In genomic region chr10:86535057-86535882, GRCh38 we compare ENCODE assay signal across 8 cellular contexts. TPM values are rescaled to one million over a fixed set of nuclear protein-coding genes. Genes with fewer than 3 reads are reported as not detected.
DNase-seq lines count a peak whose midpoint lies in the region; ATAC-seq and TF ChIP-seq lines count a peak whose summit lies in the region.

No MANE protein-coding gene starts in this region.

- POLR2A ChIA-PET in activated CD8-positive, alpha-beta T cell treated with anti-CD3 and anti-CD28 coated beads for 36 hours (lab: Charles Lee) = interaction anchor here (1.2 to 2.1 kb wide), 3 partner anchors 11 to 13 kb away, joined by 3 to 11 read pairs (median 4); partner anchors contain the start of gene WAPL

- TF ChIP-seq POLR2A in esophagus squamous epithelium (IDR thresholded peaks at IDR 0.05) = peak in 1 of 4 donors; percentile 17

- peaks cover 4 to 35% (median 7%) of the 10 kb centered on the region in 3 donors for H3K4me1 ChIP-seq in esophagus squamous epithelium
- H3K4me1 ChIP-seq in urinary bladder (ENCODE audit: insufficient read depth) = no peaks in the 10 kb centered on the region

- H3K27me3 ChIP-seq in esophagus squamous epithelium = no peaks in the 10 kb centered on the region

- H3K36me3 Mint-ChIP-seq in activated CD8-positive, alpha-beta T cell treated with anti-CD3 and anti-CD28 coated beads for 36 hours (ENCODE audit: low read depth) = no peaks in the 10 kb centered on the region

- no peaks in the 10 kb centered on the region for H3K9me3 ChIP-seq in esophagus squamous epithelium

- DNase-seq in DMS53 (lab: John Stamatoyannopoulos, UW) (peak; percentile 82), esophagus squamous epithelium (lab: John Stamatoyannopoulos, UW) (no peak), myocyte (ENCODE audit: low read depth) (peak; percentile 48), NCI-H1436 (lab: John Stamatoyannopoulos, UW) (no peak), DMS153 treated with DMSO at 0.1 percent for 48 hours (lab: John Stamatoyannopoulos, UW; ENCODE audit: unreplicated experiment) (no peak)
- no peak for DNase-seq in activated CD8-positive, alpha-beta T cell treated with anti-CD3 and anti-CD28 coated beads for 36 hours

- no peak for TF ChIP-seq CTCF in activated CD8-positive, alpha-beta T cell treated with anti-CD3 and anti-CD28 coated beads for 36 hours (IDR thresholded peaks at IDR 0.05)
- no peak for TF ChIP-seq CTCF in esophagus squamous epithelium (IDR thresholded peaks at IDR 0.05)

- CTCF ChIA-PET in activated CD8-positive, alpha-beta T cell treated with anti-CD3 and anti-CD28 coated beads for 36 hours (lab: Charles Lee) = interaction anchor here (1.0 to 2.1 kb wide), 5 partner anchors 8 to 135 kb away, joined by 3 to 5 read pairs (median 4); no protein-coding TSS in a partner anchor

- H3K27ac ChIP-seq in esophagus squamous epithelium = peak overlapping the region; percentile 50 to 82 (median 76)
- no peak overlapping the region for H3K27ac ChIP-seq in urinary bladder (ENCODE audit: low read depth)

- intact Hi-C loops in activated CD8-positive, alpha-beta T cell treated with anti-CD3 and anti-CD28 coated beads for 36 hours (cut with micrococcal nuclease) = no loop called here
- intact Hi-C loops in esophagus squamous epithelium (cut with DNase I) = no loop called here

- H3K27ac Mint-ChIP-seq in activated CD8-positive, alpha-beta T cell treated with anti-CD3 and anti-CD28 coated beads for 36 hours = peak overlapping the region; percentile 68

- peaks cover 23% of the 10 kb centered on the region for H3K4me1 Mint-ChIP-seq in activated CD8-positive, alpha-beta T cell treated with anti-CD3 and anti-CD28 coated beads for 36 hours (ENCODE audit: low read depth)

- 20 to 44% methylated on average over 14 to 18 of the region's 49 CpGs for WGBS in esophagus squamous epithelium, 2 donors
- 27% methylated on average over 49 of the region's 49 CpGs for WGBS in urinary bladder

- H3K36me3 ChIP-seq in esophagus squamous epithelium = no peaks in the 10 kb centered on the region
- no peaks in the 10 kb centered on the region for H3K36me3 ChIP-seq in urinary bladder (ENCODE audit: insufficient read depth)

- H3K9me3 Mint-ChIP-seq in activated CD8-positive, alpha-beta T cell treated with anti-CD3 and anti-CD28 coated beads for 36 hours = peaks cover 4% of the 10 kb centered on the region

- no peaks in the 10 kb centered on the region for H3K27me3 Mint-ChIP-seq in activated CD8-positive, alpha-beta T cell treated with anti-CD3 and anti-CD28 coated beads for 36 hours

- ATAC-seq in HG02885 (IDR thresholded peaks at IDR 0.05; ENCODE audit: poor library complexity, unreplicated experiment) = peak; percentile 85
- peak; percentile 9 for ATAC-seq in activated CD8-positive, alpha-beta T cell treated with anti-CD3 and anti-CD28 coated beads for 36 hours

- H3K4me3 ChIP-seq in esophagus squamous epithelium (peak overlapping the region; percentile 45 to 76 (median 52)), urinary bladder (ENCODE audit: low read depth, low read length) (peak overlapping the region; percentile 30)

- H3K4me3 Mint-ChIP-seq in activated CD8-positive, alpha-beta T cell treated with anti-CD3 and anti-CD28 coated beads for 36 hours = peak overlapping the region; percentile 59

RNA-seq across cellular contexts. Expression of gene WAPL, which starts 13.7 kb away (rescaled TPM):
- total RNA-seq in activated CD8-positive, alpha-beta T cell treated with anti-CD3 and anti-CD28 coated beads for 36 hours = 10 to 100 TPM; 40.9 to 42.0 TPM
- 10 to 100 TPM; 21.4 to 44.4 (median 28.2) TPM for total RNA-seq in esophagus squamous epithelium
- total RNA-seq in myocyte = 34.9 and 36.1 TPM in 2 replicates
- 15.7 TPM for polyA plus RNA-seq in myocyte (2012)
- total RNA-seq in urinary bladder = 66.7 TPM
- 16.1 TPM for polyA plus RNA-seq in urinary bladder

Comparison
In these comparisons a context has a peak if more than half of its experiments do, and no peak if none do; other contexts are left out.
1. DNase-seq: peak in DMS53 (single experiment) and myocyte (single experiment); none in activated CD8-positive, alpha-beta T cell treated with anti-CD3 and anti-CD28 coated beads for 36 hours (single experiment), esophagus squamous epithelium (single experiment), NCI-H1436 (single experiment) and DMS153 treated with DMSO at 0.1 percent for 48 hours (single experiment).